Comparison of ENCODE assay signal across 17 cellular contexts in genomic region chr15:79179597-79179996, GRCh38.
"Had no signal": no experiment of that assay in that cellular context is flagged by ENCODE, and none has a peak within 500 bp of the region (broad histone marks: within the 10 kb centered on the region; RNA-seq: fewer than 3 reads in every experiment).

No MANE protein-coding gene starts in this region.

- H3K36me3 Mint-ChIP-seq: activated naive CD4-positive, alpha-beta T cell treated with anti-CD3 and anti-CD28 coated beads, Interleukin-2, amount 50 U/mL, for 72 hours had no signal

- H3K4me1 ChIP-seq: adrenal gland, esophagus muscularis mucosa, right atrium auricular region had no signal

- FAIRE-seq: bronchial epithelial cell, endothelial cell of umbilical vein, keratinocyte, TTC549 had no signal

- ATAC-seq: activated naive CD4-positive, alpha-beta T cell treated with anti-CD3 and anti-CD28 coated beads, Interleukin-2, amount 50 U/mL, for 72 hours; stimulated activated naive CD8-positive, alpha-beta T cell treated with anti-CD3 and anti-CD28 coated beads, Interleukin-15, Interleukin-2, amounts not matched to agents 100 U/mL and 50 U/mL, for 24 hours had no signal

- DNase-seq: activated CD4-positive, alpha-beta T cell treated with anti-CD3 and anti-CD28 coated beads, Interleukin-2, amount 50 U/mL, for 4 hours; activated gamma-delta T cell; effector CD8-positive, alpha-beta T cell; hypothalamus; stimulated activated naive CD8-positive, alpha-beta T cell treated with anti-CD3 and anti-CD28 coated beads, Interleukin-15, Interleukin-2, amounts not matched to agents 100 U/mL and 50 U/mL, for 24 hours had no signal

- H3K4me3 Mint-ChIP-seq: neural crest cell; T-helper 2 cell treated with Interferon-gamma antibody and Interleukin-4, amounts not matched to agents 5 μg/mL and 100 μg/mL, for 36 hours had no signal

- H3K27ac ChIP-seq: adrenal gland, esophagus muscularis mucosa, right atrium auricular region, tibial nerve had no signal

- H3K9me3 ChIP-seq: adrenal gland, esophagus muscularis mucosa, right atrium auricular region, tibial nerve had no signal

- H3K36me3 ChIP-seq: adrenal gland, esophagus muscularis mucosa, right atrium auricular region, tibial nerve had no signal

- H3K9me3 Mint-ChIP-seq: activated naive CD4-positive, alpha-beta T cell treated with anti-CD3 and anti-CD28 coated beads, Interleukin-2, amount 50 U/mL, for 72 hours; neural crest cell; T-helper 2 cell treated with Interferon-gamma antibody and Interleukin-4, amounts not matched to agents 5 μg/mL and 100 μg/mL, for 36 hours had no signal

- H3K27ac Mint-ChIP-seq: activated naive CD4-positive, alpha-beta T cell treated with anti-CD3 and anti-CD28 coated beads, Interleukin-2, amount 50 U/mL, for 72 hours; T-helper 2 cell treated with Interferon-gamma antibody and Interleukin-4, amounts not matched to agents 5 μg/mL and 100 μg/mL, for 36 hours had no signal

- H3K27me3 ChIP-seq: adrenal gland, right atrium auricular region, tibial nerve had no signal

- H3K4me3 ChIP-seq: adrenal gland, esophagus muscularis mucosa, lung, right atrium auricular region, tibial nerve had no signal
